In the genomic region with DNA sequence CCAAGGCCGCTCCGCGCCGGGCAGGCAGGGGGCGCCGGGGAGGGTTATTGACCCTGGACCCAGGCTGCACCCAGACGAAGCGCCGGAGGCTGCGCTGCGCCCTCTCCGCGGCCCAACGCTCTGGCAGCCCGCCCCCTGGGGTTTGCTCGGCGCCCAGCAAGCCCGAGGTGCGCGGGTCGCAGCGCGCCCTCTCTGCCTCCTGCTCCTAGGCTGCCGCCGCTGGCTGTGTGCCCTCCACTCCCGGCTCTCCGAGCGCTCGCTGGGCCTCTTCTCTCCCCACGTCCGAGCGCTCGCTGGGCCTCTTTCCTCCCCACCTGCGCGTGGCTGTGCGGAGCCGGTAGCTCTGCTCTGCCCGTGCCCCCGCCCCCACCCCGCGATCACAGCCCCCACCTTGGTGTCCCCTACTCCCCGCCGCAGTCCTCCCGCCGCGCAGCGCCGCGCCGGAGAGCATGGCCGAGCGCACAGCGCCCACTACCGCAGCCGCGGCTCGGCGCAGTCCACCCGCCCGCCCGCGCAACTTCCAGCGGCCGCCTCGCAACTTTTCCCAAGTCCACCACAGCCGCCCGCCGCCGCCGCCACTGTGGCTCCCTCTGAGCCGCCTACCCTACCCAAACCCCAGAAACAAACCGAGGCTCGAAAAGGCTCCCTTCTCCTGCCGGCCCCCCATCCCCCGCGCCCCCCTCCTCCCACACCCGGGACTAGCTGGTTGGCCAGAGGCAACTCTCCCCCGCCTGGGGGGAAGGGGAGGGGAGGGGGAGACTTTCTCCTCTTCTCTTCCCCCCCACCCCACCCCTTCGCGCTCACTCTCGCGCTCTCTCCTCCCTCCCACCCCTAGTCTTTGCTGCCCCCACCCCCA, we compare ENCODE assay signal across 8 cellular contexts. TPM values are rescaled to one million over a fixed set of nuclear protein-coding genes. Genes with fewer than 3 reads are reported as not detected.
DNase-seq lines count a peak whose midpoint lies in the region; ATAC-seq, FAIRE-seq and TF ChIP-seq lines count a peak whose summit lies in the region.

No MANE protein-coding gene starts in this region.

- no peaks in the 10 kb centered on the region for H3K9me3 ChIP-seq in gastroesophageal sphincter
- H3K9me3 ChIP-seq in neural progenitor cell (ENCODE audit: low read depth) = no peaks in the 10 kb centered on the region

- no peaks in the 10 kb centered on the region for H3K36me3 Mint-ChIP-seq in activated T-cell treated with anti-CD3 and anti-CD28 coated beads, Interleukin-2, amount 50 U/mL, for 4 hours (ENCODE audit: insufficient read depth)
- no peaks in the 10 kb centered on the region for H3K36me3 Mint-ChIP-seq in neural progenitor cell

- H3K4me3 ChIP-seq in gastroesophageal sphincter = peak overlapping the region; percentile 62 to 74
- H3K4me3 ChIP-seq in neural progenitor cell = peak overlapping the region; percentile 86

- peak overlapping the region; percentile 75 for H3K4me3 Mint-ChIP-seq in activated T-cell treated with anti-CD3 and anti-CD28 coated beads, Interleukin-2, amount 50 U/mL, for 4 hours
- H3K4me3 Mint-ChIP-seq in neural progenitor cell = peak overlapping the region; percentile 94

- FAIRE-seq in GM12891 (lab: Jason Lieb, UNC) = no peak

- DNase-seq in AG20443 (ENCODE audit: low spot score) = peak; percentile 87
- DNase-seq in NCI-H2171 (lab: John Stamatoyannopoulos, UW) = peak; percentile 57
- DNase-seq in activated T-cell treated with anti-CD3 and anti-CD28 coated beads, Interleukin-2, amount 50 U/mL, for 4 hours = no peak
- DNase-seq in neural progenitor cell (ENCODE audit: low spot score) = peak; percentile 93
- DNase-seq in GM12891 (ENCODE audit: insufficient read length, low spot score) = no peak

- H3K36me3 ChIP-seq in gastroesophageal sphincter = no peaks in the 10 kb centered on the region
- no peaks in the 10 kb centered on the region for H3K36me3 ChIP-seq in neural progenitor cell

- H3K4me2 ChIP-seq in neural progenitor cell = peak overlapping the region; percentile 95

- ATAC-seq in GM18867 (IDR thresholded peaks at IDR 0.05; ENCODE audit: unreplicated experiment) (peak; percentile 74), HG03103 (IDR thresholded peaks at IDR 0.05; ENCODE audit: low read depth, unreplicated experiment) (peak; percentile 40), gastroesophageal sphincter (peak; percentile 81)
- ATAC-seq in activated T-cell treated with anti-CD3 and anti-CD28 coated beads, Interleukin-2, amount 50 U/mL, for 4 hours = peak; percentile 66 to 73

- TF ChIP-seq POLR2A in gastroesophageal sphincter (IDR thresholded peaks at IDR 0.05) (peak in 1 of 2 donors; percentile 27), GM12891 (IDR thresholded peaks at IDR 0.05; ENCODE audit: low read depth, low read length) (no peak)

- H3K27ac Mint-ChIP-seq in neural progenitor cell = no peak overlapping the region

- H3K9ac ChIP-seq in neural progenitor cell = no peak overlapping the region

- 0% methylated on average over 1 to 20 of the region's 82 CpGs for WGBS in gastroesophageal sphincter (ENCODE audit: low coverage in 1 of 2), 2 donors

- TF ChIP-seq EP300 in gastroesophageal sphincter (IDR thresholded peaks at IDR 0.05) = no peak

- TF ChIP-seq CTCF in gastroesophageal sphincter (IDR thresholded peaks at IDR 0.05) (peak; percentile 53 to 70 (median 60)), neural progenitor cell (IDR thresholded peaks at IDR 0.05) (peak; percentile 55)

- H2AFZ ChIP-seq in neural progenitor cell (replicated peaks) = peak overlapping the region; percentile 91

- H3K9me3 Mint-ChIP-seq in activated T-cell treated with anti-CD3 and anti-CD28 coated beads, Interleukin-2, amount 50 U/mL, for 4 hours = peaks cover 7% of the 10 kb centered on the region
- H3K9me3 Mint-ChIP-seq in neural progenitor cell = no peaks in the 10 kb centered on the region

- H3K27ac ChIP-seq in gastroesophageal sphincter = peak overlapping the region; percentile 68 to 94 (median 86)
- H3K27ac ChIP-seq in neural progenitor cell = no peak overlapping the region

- peaks cover 22% of the 10 kb centered on the region for H4K20me1 ChIP-seq in neural progenitor cell (ENCODE audit: low read depth)

- peaks cover 0 to 72% (median 23%) of the 10 kb centered on the region in 3 donors for H3K4me1 ChIP-seq in gastroesophageal sphincter
- peaks cover 66% of the 10 kb centered on the region for H3K4me1 ChIP-seq in neural progenitor cell

- peaks cover 86% of the 10 kb centered on the region for H3K27me3 Mint-ChIP-seq in activated T-cell treated with anti-CD3 and anti-CD28 coated beads, Interleukin-2, amount 50 U/mL, for 4 hours (ENCODE audit: low read depth)
- peaks cover 62% of the 10 kb centered on the region for H3K27me3 Mint-ChIP-seq in neural progenitor cell (ENCODE audit: insufficient read depth, low read depth)

- peaks cover 47% of the 10 kb centered on the region for H3K4me1 Mint-ChIP-seq in activated T-cell treated with anti-CD3 and anti-CD28 coated beads, Interleukin-2, amount 50 U/mL, for 4 hours (ENCODE audit: low read depth)
- H3K4me1 Mint-ChIP-seq in neural progenitor cell = peaks cover 68% of the 10 kb centered on the region

- H3F3A ChIP-seq in neural progenitor cell (ENCODE audit: low read depth) = peaks cover 83% of the 10 kb centered on the region

- H3K27me3 ChIP-seq in gastroesophageal sphincter = peaks cover 91% of the 10 kb centered on the region
- peaks cover 77% of the 10 kb centered on the region for H3K27me3 ChIP-seq in neural progenitor cell

- H3K79me2 ChIP-seq in neural progenitor cell (ENCODE audit: low read depth) = no peaks in the 10 kb centered on the region

TF ChIP-seq in GM12891, 5 proteins besides CTCF, POLR2A, EP300 and RAD21:
- TF ChIP-seq POLR2AphosphoS5 (IDR thresholded peaks at IDR 0.05; ENCODE audit: low read depth, low read length) = no peak
- no peak for TF ChIP-seq SPI1 (IDR thresholded peaks at IDR 0.05; ENCODE audit: low read depth, low read length)
- no peak for TF ChIP-seq TAF1 (IDR thresholded peaks at IDR 0.05; ENCODE audit: low read depth, low read length)
- no peak for TF ChIP-seq PAX5 (IDR thresholded peaks at IDR 0.05; ENCODE audit: insufficient read depth, low read length, severe bottlenecking)

RNA-seq across cellular contexts. Expression of gene MECOM, which starts 1.1 kb away (rescaled TPM):
- under 1 TPM; 0.24 to 0.40 (median 0.38) TPM for total RNA-seq in activated T-cell treated with anti-CD3 and anti-CD28 coated beads, Interleukin-2, amount 50 U/mL, for 4 hours
- total RNA-seq in gastroesophageal sphincter (10 to 100 TPM; 13.7 to 92.6 (median 55.6) TPM), neural progenitor cell (ENCODE audit: low replicate concordance) (5.2 and 7.8 TPM in 2 replicates)
- 0.06 TPM for polyA plus RNA-seq in GM12891 (2012; ENCODE audit: low read depth, missing spikeins)

Comparison
In these comparisons a context has a peak if more than half of its experiments do, and no peak if none do; other contexts are left out.
1. DNase-seq: peak in AG20443 (single experiment), NCI-H2171 (single experiment) and neural progenitor cell (single experiment); none in activated T-cell treated with anti-CD3 and anti-CD28 coated beads, Interleukin-2, amount 50 U/mL, for 4 hours (single experiment) and GM12891 (single experiment).
2. Peak in every context shown above with its lines, with median percentiles within 50 percentile points of each other: ATAC-seq.